ENCODE assay signal across 12 cellular contexts in genomic region chr15:44718927-44719292, GRCh38. TPM values are rescaled to one million over a fixed set of nuclear protein-coding genes. Genes with fewer than 3 reads are reported as not detected.
DNase-seq lines count a peak whose midpoint lies in the region; ATAC-seq and TF ChIP-seq lines count a peak whose summit lies in the region.
"Had no signal": no experiment of that assay in that cellular context is flagged by ENCODE, and none has a peak within 500 bp of the region (broad histone marks: within the 10 kb centered on the region; RNA-seq: fewer than 3 reads in every experiment).

No MANE protein-coding gene starts in this region.

- CTCF ChIA-PET in RWPE1 (lab: Yijun Ruan, JAX) = no interaction called here

- TF ChIP-seq CTCF in RWPE1 (conservative IDR thresholded peaks at IDR 0.05; ENCODE audit: low read depth) (no peak), GM10266 (IDR thresholded peaks at IDR 0.05; ENCODE audit: control insufficient read depth, insufficient read depth, low read depth, missing control alignments) (no peak)

- H3K9me3 Mint-ChIP-seq in activated naive CD8-positive, alpha-beta T cell treated with anti-CD3 and anti-CD28 coated beads, Interleukin-2, amount 10 ng/mL, durations not matched to agents 7 days and 5 days = no peaks in the 10 kb centered on the region

- H3K27ac ChIP-seq in ACC112 (ENCODE audit: low read depth, low read length) (peak overlapping the region; percentile 51), RWPE1 (no peak overlapping the region)

- H2AFZ ChIP-seq in ACC112 (ENCODE audit: low read length, unreplicated experiment) = no peak overlapping the region

- H3K36me3 ChIP-seq in ACC112 (ENCODE audit: insufficient read depth, low read length) = peaks cover 51% of the 10 kb centered on the region

- peak overlapping the region; percentile 91 for H3K27ac Mint-ChIP-seq in activated naive CD8-positive, alpha-beta T cell treated with anti-CD3 and anti-CD28 coated beads, Interleukin-2, amount 10 ng/mL, durations not matched to agents 7 days and 5 days

- peaks cover 34% of the 10 kb centered on the region for H3K79me2 ChIP-seq in ACC112 (ENCODE audit: control insufficient read depth, insufficient read depth, low read length, unreplicated experiment)

- H3K36me3 Mint-ChIP-seq in activated naive CD8-positive, alpha-beta T cell treated with anti-CD3 and anti-CD28 coated beads, Interleukin-2, amount 10 ng/mL, durations not matched to agents 7 days and 5 days = peaks cover 58% of the 10 kb centered on the region

- H3K4me1 ChIP-seq in ACC112 (ENCODE audit: control insufficient read depth, insufficient read depth, low read length, unreplicated experiment) = peaks cover 31% of the 10 kb centered on the region

- DNase-seq in activated naive CD8-positive, alpha-beta T cell treated with anti-CD3 and anti-CD28 coated beads, Interleukin-2, amount 10 ng/mL, durations not matched to agents 7 days and 5 days = no peak
- DNase-seq in RWPE1 (ENCODE audit: low spot score) = no peak
- DNase-seq in GM10266 (ENCODE audit: extremely low spot score) = no peak
- DNase-seq: activated gamma-delta T cell treated with Interleukin-2 at 50 U/mL for 16 hours, dorsolateral prefrontal cortex, NCI-H2029 treated with DMSO at 0.1 percent for 48 hours had no signal

- ATAC-seq in HG02798 (IDR thresholded peaks at IDR 0.05; ENCODE audit: poor library complexity, unreplicated experiment) = peak; percentile 3
- no peak for ATAC-seq in activated naive CD8-positive, alpha-beta T cell treated with anti-CD3 and anti-CD28 coated beads, Interleukin-2, amount 10 ng/mL, durations not matched to agents 7 days and 5 days (ENCODE audit: low read depth)
- no peak for ATAC-seq in HG02763 (IDR thresholded peaks at IDR 0.05; ENCODE audit: unreplicated experiment)

- no peak overlapping the region for H3K4me3 ChIP-seq in ACC112 (ENCODE audit: low read depth, low read length)
- H3K4me3 ChIP-seq: dorsolateral prefrontal cortex, HAP-1 had no signal

- no peaks in the 10 kb centered on the region for H3K27me3 ChIP-seq in ACC112 (ENCODE audit: insufficient read depth, low read length)
- H3K27me3 ChIP-seq: dorsolateral prefrontal cortex had no signal

- peak overlapping the region; percentile 65 for H3K4me3 Mint-ChIP-seq in activated naive CD8-positive, alpha-beta T cell treated with anti-CD3 and anti-CD28 coated beads, Interleukin-2, amount 10 ng/mL, durations not matched to agents 7 days and 5 days

- H3K4me1 Mint-ChIP-seq in activated naive CD8-positive, alpha-beta T cell treated with anti-CD3 and anti-CD28 coated beads, Interleukin-2, amount 10 ng/mL, durations not matched to agents 7 days and 5 days = peaks cover 69% of the 10 kb centered on the region

- H3K27me3 Mint-ChIP-seq in activated naive CD8-positive, alpha-beta T cell treated with anti-CD3 and anti-CD28 coated beads, Interleukin-2, amount 10 ng/mL, durations not matched to agents 7 days and 5 days = no peaks in the 10 kb centered on the region

- POLR2A ChIA-PET in activated naive CD8-positive, alpha-beta T cell treated with anti-CD3 and anti-CD28 coated beads, Interleukin-2, amount 10 ng/mL, durations not matched to agents 7 days and 5 days (lab: Charles Lee) = interaction anchor here (0.8 to 24.8 kb wide), 5 partner anchors 1 to 182 kb away, joined by 4 to 1864 read pairs (median 1234); partner anchors contain the start of genes B2M, EIF3J, PATL2 and SPG11
- POLR2A ChIA-PET in RWPE1 (lab: Yijun Ruan, JAX; ENCODE audit: low non-redundant PET) = no interaction called here

RNA-seq across cellular contexts. Expression of gene B2M, which starts 7.6 kb away (rescaled TPM):
- total RNA-seq in activated naive CD8-positive, alpha-beta T cell treated with anti-CD3 and anti-CD28 coated beads, Interleukin-2, amount 10 ng/mL, durations not matched to agents 7 days and 5 days = 1,000 to 10,000 TPM; 7,848 to 8,493 TPM

RNA-seq across cellular contexts. Expression of gene PATL2, which starts 7.8 kb away (rescaled TPM):
- 10 to 100 TPM; 55.2 TPM for total RNA-seq in activated naive CD8-positive, alpha-beta T cell treated with anti-CD3 and anti-CD28 coated beads, Interleukin-2, amount 10 ng/mL, durations not matched to agents 7 days and 5 days
- total RNA-seq: frontal cortex, IMR-90 had no signal

RNA-seq across cellular contexts. Expression of gene TRIM69, which starts 17.4 kb away (rescaled TPM):
- 10 to 100 TPM; 55.7 to 59.3 TPM for total RNA-seq in activated naive CD8-positive, alpha-beta T cell treated with anti-CD3 and anti-CD28 coated beads, Interleukin-2, amount 10 ng/mL, durations not matched to agents 7 days and 5 days

RNA-seq across cellular contexts. Expression of gene SPG11, which starts 55.4 kb away (rescaled TPM):
- total RNA-seq in activated naive CD8-positive, alpha-beta T cell treated with anti-CD3 and anti-CD28 coated beads, Interleukin-2, amount 10 ng/mL, durations not matched to agents 7 days and 5 days = 100 to 1,000 TPM; 110 TPM
